Comparison of ENCODE assay signal across 1 cellular context in the genomic region with DNA sequence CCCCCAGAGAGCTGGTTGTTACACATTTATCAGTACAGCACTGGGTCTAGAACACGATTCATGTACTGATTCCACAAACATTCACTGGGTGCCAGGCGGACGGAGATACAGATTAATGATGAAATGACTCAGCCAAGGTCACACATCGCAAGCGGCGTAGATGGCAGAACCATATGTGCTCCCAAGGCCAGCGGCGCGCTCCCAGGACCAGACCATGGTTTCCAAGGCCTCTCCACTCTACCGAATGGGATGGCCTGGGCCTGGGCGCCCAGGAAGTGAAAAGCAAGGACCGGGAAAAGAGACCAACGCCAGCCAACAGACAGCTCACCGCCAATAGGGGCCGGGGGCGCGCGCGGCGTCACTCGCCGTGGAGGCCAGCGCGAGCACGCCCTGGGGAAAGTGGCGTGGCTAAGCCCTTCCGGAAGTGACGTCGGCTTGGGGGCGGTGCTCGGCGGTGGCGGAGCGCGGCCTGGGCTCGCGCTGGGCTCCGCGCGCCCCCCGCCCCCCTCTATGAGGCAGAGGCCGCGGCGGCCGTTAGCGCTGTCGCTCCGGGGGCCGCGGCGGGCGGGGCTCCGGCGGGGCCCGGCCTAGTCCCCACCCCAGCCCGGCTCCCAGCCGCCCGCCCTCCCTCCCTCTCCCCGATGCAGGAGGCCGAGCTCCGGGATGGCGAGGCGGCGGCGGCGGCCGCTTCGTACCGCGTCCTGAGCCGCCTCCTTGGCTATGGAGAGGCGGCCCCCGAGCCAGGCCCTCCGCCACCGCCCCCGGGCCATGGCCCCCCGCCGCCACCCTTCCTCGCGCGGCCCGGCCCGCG.
TF ChIP-seq lines count a peak whose summit lies in the region.

A gene with protein sequence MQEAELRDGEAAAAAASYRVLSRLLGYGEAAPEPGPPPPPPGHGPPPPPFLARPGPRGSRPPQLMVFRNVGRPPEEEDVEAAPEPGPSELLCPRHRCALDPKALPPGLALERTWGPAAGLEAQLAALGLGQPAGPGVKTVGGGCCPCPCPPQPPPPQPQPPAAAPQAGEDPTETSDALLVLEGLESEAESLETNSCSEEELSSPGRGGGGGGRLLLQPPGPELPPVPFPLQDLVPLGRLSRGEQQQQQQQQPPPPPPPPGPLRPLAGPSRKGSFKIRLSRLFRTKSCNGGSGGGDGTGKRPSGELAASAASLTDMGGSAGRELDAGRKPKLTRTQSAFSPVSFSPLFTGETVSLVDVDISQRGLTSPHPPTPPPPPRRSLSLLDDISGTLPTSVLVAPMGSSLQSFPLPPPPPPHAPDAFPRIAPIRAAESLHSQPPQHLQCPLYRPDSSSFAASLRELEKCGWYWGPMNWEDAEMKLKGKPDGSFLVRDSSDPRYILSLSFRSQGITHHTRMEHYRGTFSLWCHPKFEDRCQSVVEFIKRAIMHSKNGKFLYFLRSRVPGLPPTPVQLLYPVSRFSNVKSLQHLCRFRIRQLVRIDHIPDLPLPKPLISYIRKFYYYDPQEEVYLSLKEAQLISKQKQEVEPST (plus strand): TSS at position 433 of the 811 bp plus-strand sequence. CDS start 209 bp downstream, at position 642.

TF ChIP-seq in endothelial cell of umbilical vein, 7 proteins besides CTCF, POLR2A, EP300 and RAD21:
- TF ChIP-seq POLR2AphosphoS5 (IDR thresholded peaks at IDR 0.05; ENCODE audit: insufficient read depth, low read depth, low read length): peak; percentile 89
- TF ChIP-seq EZH2 (IDR thresholded peaks at IDR 0.05; ENCODE audit: borderline replicate concordance, low read depth, low read length, severe bottlenecking): no peak
